ENCODE assay signal across 10 cellular contexts in genomic region chr7:106347229-106347833, GRCh38.
DNase-seq lines count a peak whose midpoint lies in the region; ATAC-seq and TF ChIP-seq lines count a peak whose summit lies in the region.
"Had no signal": no experiment of that assay in that cellular context is flagged by ENCODE, and none has a peak within 500 bp of the region (broad histone marks: within the 10 kb centered on the region; RNA-seq: fewer than 3 reads in every experiment).

No MANE protein-coding gene starts in this region.

- no peaks in the 10 kb centered on the region for H3K9me3 ChIP-seq in CD8-positive, alpha-beta T cell (ENCODE audit: low read length)
- H3K9me3 ChIP-seq in SJSA1 (replicated peaks): peaks cover 3% of the 10 kb centered on the region
- H3K9me3 ChIP-seq in esophagus muscularis mucosa: peaks cover 0 to 24% (median 16%) of the 10 kb centered on the region in 4 donors
- H3K9me3 ChIP-seq in thyroid gland: no peaks in the 10 kb centered on the region
- H3K9me3 ChIP-seq: prostate gland had no signal

- H3K4me3 ChIP-seq in CD8-positive, alpha-beta T cell (ENCODE audit: low read depth, low read length): no peak overlapping the region
- H3K4me3 ChIP-seq in SJSA1 (no peak overlapping the region), esophagus muscularis mucosa (no peak overlapping the region), thyroid gland (replicated peaks in 1 of 3) (no peak overlapping the region)
- H3K4me3 ChIP-seq: prostate gland had no signal

- CTCF ChIA-PET in CD8-positive, alpha-beta T cell (lab: Charles Lee): no interaction called here

- peaks cover 8% of the 10 kb centered on the region for H3K4me1 ChIP-seq in CD8-positive, alpha-beta T cell (ENCODE audit: insufficient read depth, low read length)
- peaks cover 30% of the 10 kb centered on the region for H3K4me1 ChIP-seq in SJSA1 (replicated peaks)
- no peaks in the 10 kb centered on the region for H3K4me1 ChIP-seq in esophagus muscularis mucosa
- H3K4me1 ChIP-seq in thyroid gland: no peaks in the 10 kb centered on the region
- H3K4me1 ChIP-seq: prostate gland had no signal

- H3K27ac Mint-ChIP-seq in CD8-positive, alpha-beta T cell: peak overlapping the region; percentile 50
- H3K27ac Mint-ChIP-seq: brain had no signal

- intact Hi-C loops in CD8-positive, alpha-beta T cell (cut with DNase I, micrococcal nuclease): loop anchor here in 1 of 2 experiments (2.0 kb wide), 1 partner anchor 63 kb away; the partner anchor contains the start of gene NAMPT
- intact Hi-C loops in esophagus muscularis mucosa (cut with DNase I) (loop anchor here (2.0 kb wide), 1 partner anchor 71 kb away; no protein-coding TSS in a partner anchor), thyroid gland (cut with DNase I) (no loop called here)

- no peak overlapping the region for H3K27ac ChIP-seq in CD8-positive, alpha-beta T cell (ENCODE audit: low read depth, low read length)
- H3K27ac ChIP-seq in SJSA1 (peak overlapping the region; percentile 71), esophagus muscularis mucosa (replicated peaks in 1 of 4) (no peak overlapping the region), thyroid gland (no peak overlapping the region)
- H3K27ac ChIP-seq: prostate gland had no signal

- TF ChIP-seq POLR2A in esophagus muscularis mucosa (IDR thresholded peaks at IDR 0.05; ENCODE audit: low read depth): no peak
- no peak for TF ChIP-seq POLR2A in thyroid gland (IDR thresholded peaks at IDR 0.05)

- H3K36me3 Mint-ChIP-seq in CD8-positive, alpha-beta T cell: no peaks in the 10 kb centered on the region
- H3K36me3 Mint-ChIP-seq: brain had no signal

- no peak for TF ChIP-seq EP300 in esophagus muscularis mucosa (IDR thresholded peaks at IDR 0.05)

- H3K9me3 Mint-ChIP-seq in CD8-positive, alpha-beta T cell: peaks cover 28% of the 10 kb centered on the region

- H3K27me3 ChIP-seq in CD8-positive, alpha-beta T cell (ENCODE audit: insufficient read depth, low read length): no peaks in the 10 kb centered on the region
- H3K27me3 ChIP-seq in SJSA1 (replicated peaks): no peaks in the 10 kb centered on the region
- no peaks in the 10 kb centered on the region for H3K27me3 ChIP-seq in esophagus muscularis mucosa
- no peaks in the 10 kb centered on the region for H3K27me3 ChIP-seq in thyroid gland

- peak; percentile 9 for ATAC-seq in CD8-positive, alpha-beta T cell
- ATAC-seq in GM21381 (IDR thresholded peaks at IDR 0.05; ENCODE audit: unreplicated experiment): peak; percentile 25

- TF ChIP-seq CTCF in CD8-positive, alpha-beta T cell (IDR thresholded peaks at IDR 0.05): no peak
- TF ChIP-seq CTCF in esophagus muscularis mucosa (IDR thresholded peaks at IDR 0.05) (no peak), thyroid gland (IDR thresholded peaks at IDR 0.05) (no peak)

- no peak overlapping the region for H3K4me3 Mint-ChIP-seq in CD8-positive, alpha-beta T cell
- H3K4me3 Mint-ChIP-seq: brain had no signal

- POLR2A ChIA-PET in CD8-positive, alpha-beta T cell (lab: Charles Lee): interaction anchor here (0.7 to 1.0 kb wide), 2 partner anchors 16 to 63 kb away, joined by 3 to 7 read pairs; no protein-coding TSS in a partner anchor

- no peak for DNase-seq in CD8-positive, alpha-beta T cell
- DNase-seq in SJSA1 (ENCODE audit: low read depth in 1 of 2, low spot score in 2 of 2) (no peak), esophagus muscularis mucosa (ENCODE audit: extremely low spot score) (peak; percentile 29), UCSD-AML1 (lab: John Stamatoyannopoulos, UW; ENCODE audit: unreplicated experiment) (no peak), thyroid gland (no peak)
- DNase-seq in effector CD8-positive, alpha-beta T cell (lab: John Stamatoyannopoulos, UW): no peak
- DNase-seq in stimulated activated CD4-positive, alpha-beta T cell treated with anti-CD3 and anti-CD28 coated beads, Interleukin-4, amount 100 ng/mL, for 24 hours: no peak

- no peaks in the 10 kb centered on the region for H3K36me3 ChIP-seq in CD8-positive, alpha-beta T cell (ENCODE audit: insufficient read depth, low read length)
- H3K36me3 ChIP-seq in SJSA1 (no peaks in the 10 kb centered on the region), esophagus muscularis mucosa (no peaks in the 10 kb centered on the region), thyroid gland (no peaks in the 10 kb centered on the region)
- H3K36me3 ChIP-seq: prostate gland had no signal

- 90% methylated on average over 3 of the region's 3 CpGs for WGBS in esophagus muscularis mucosa
- 52 to 53% methylated on average over 3 of the region's 3 CpGs for WGBS in thyroid gland, 2 donors

- H3K27me3 Mint-ChIP-seq in CD8-positive, alpha-beta T cell (ENCODE audit: low read depth): peaks cover 24% of the 10 kb centered on the region

- H3K4me1 Mint-ChIP-seq in CD8-positive, alpha-beta T cell (ENCODE audit: low read depth): peaks cover 22% of the 10 kb centered on the region
- H3K4me1 Mint-ChIP-seq: brain had no signal
